In the genomic region with DNA sequence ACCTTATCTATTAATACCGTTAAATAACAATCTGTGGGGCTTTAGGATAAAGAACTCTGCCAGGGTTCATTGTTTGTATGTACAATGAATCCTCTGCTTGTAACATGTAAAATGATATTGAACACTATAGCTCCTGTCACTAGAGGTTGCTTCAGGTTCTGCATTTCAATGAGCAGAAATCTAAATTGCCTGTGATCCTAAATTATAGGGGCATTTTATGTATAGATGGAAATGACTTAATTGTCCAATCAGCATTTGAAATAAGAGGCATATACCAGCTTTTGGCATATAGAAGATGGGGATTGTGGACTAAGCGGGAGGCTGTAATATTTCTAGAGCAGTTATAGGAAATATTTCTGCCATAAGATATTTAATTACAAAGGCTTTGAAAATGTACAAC, we compare ENCODE assay signal across 8 cellular contexts. TPM values are rescaled to one million over a fixed set of nuclear protein-coding genes. Genes with fewer than 3 reads are reported as not detected.
DNase-seq lines count a peak whose midpoint lies in the region; ATAC-seq and TF ChIP-seq lines count a peak whose summit lies in the region.

No MANE protein-coding gene starts in this region.

- H3K27me3 Mint-ChIP-seq in activated CD4-positive, alpha-beta T cell treated with anti-CD3 and anti-CD28 coated beads, Interleukin-2, amount 10 ng/mL, durations not matched to agents 24 days and 14 days: peaks cover 2% of the 10 kb centered on the region

- no peak for TF ChIP-seq CTCF in spleen (IDR thresholded peaks at IDR 0.05 in 8 of 11, conservative IDR thresholded peaks at IDR 0.05 in 3 of 11)

- peak overlapping the region; percentile 89 for H3K4me3 ChIP-seq in endocrine pancreas (ENCODE audit: control insufficient read depth, insufficient read depth, low read length)
- peak overlapping the region in 7 of 8 donors; percentile 67 to 84 (median 78) for H3K4me3 ChIP-seq in spleen

- H3K4me3 Mint-ChIP-seq in activated CD4-positive, alpha-beta T cell treated with anti-CD3 and anti-CD28 coated beads, Interleukin-2, amount 10 ng/mL, durations not matched to agents 24 days and 14 days: peak overlapping the region; percentile 99

- H3K27ac ChIP-seq in spleen: peak overlapping the region in 5 of 8 donors; percentile 95 to 98 (median 95)

- ATAC-seq in HG03378 (IDR thresholded peaks at IDR 0.05; ENCODE audit: unreplicated experiment): no peak

- H3K4me1 ChIP-seq in endocrine pancreas (ENCODE audit: control insufficient read depth, insufficient read depth, low read length) (peaks cover 10% of the 10 kb centered on the region), spleen (peaks cover 40 to 72% (median 68%) of the 10 kb centered on the region in 6 donors)

- no peak overlapping the region for H3K9ac ChIP-seq in endocrine pancreas (ENCODE audit: control insufficient read depth, insufficient read depth, low read length)

- no peaks in the 10 kb centered on the region for H3K9me3 Mint-ChIP-seq in activated CD4-positive, alpha-beta T cell treated with anti-CD3 and anti-CD28 coated beads, Interleukin-2, amount 10 ng/mL, durations not matched to agents 24 days and 14 days

- WGBS in spleen, 5 donors: 39 to 63% (median 49%) methylated on average over 2 of the region's 2 CpGs

- no peaks in the 10 kb centered on the region for H3K36me3 ChIP-seq in endocrine pancreas (ENCODE audit: control insufficient read depth, insufficient read depth, low read length)
- H3K36me3 ChIP-seq in spleen: no peaks in the 10 kb centered on the region

- TF ChIP-seq POLR2A in spleen (IDR thresholded peaks at IDR 0.05): no peak

- intact Hi-C loops in activated CD4-positive, alpha-beta T cell treated with anti-CD3 and anti-CD28 coated beads, Interleukin-2, amount 10 ng/mL, durations not matched to agents 24 days and 14 days (cut with micrococcal nuclease): loop anchor here (1.0 to 5.0 kb wide), 4 partner anchors 107 to 231 kb away; a partner anchor contains a TSS
- intact Hi-C loops in spleen (cut with DNase I; ENCODE audit: low total_unique reads): loop anchor here (10.0 kb wide), 1 partner anchor 111 kb away; no protein-coding TSS in a partner anchor

- DNase-seq in activated CD4-positive, alpha-beta T cell treated with anti-CD3 and anti-CD28 coated beads, Interleukin-2, amount 10 ng/mL, durations not matched to agents 24 days and 14 days: no peak
- DNase-seq in activated CD4-positive, alpha-beta T cell treated with anti-CD3 and anti-CD28 coated beads, Interleukin-2, amount 50 U/mL, for 48 hours: no peak
- DNase-seq in OCI-M1 (lab: John Stamatoyannopoulos, UW) (peak; percentile 33), spleen (no peak), NCI-H2227 (lab: John Stamatoyannopoulos, UW; ENCODE audit: unreplicated experiment) (no peak), DMS79 (lab: John Stamatoyannopoulos, UW) (no peak)

- peaks cover 48% of the 10 kb centered on the region for H3K4me1 Mint-ChIP-seq in activated CD4-positive, alpha-beta T cell treated with anti-CD3 and anti-CD28 coated beads, Interleukin-2, amount 10 ng/mL, durations not matched to agents 24 days and 14 days

- H3K36me3 Mint-ChIP-seq in activated CD4-positive, alpha-beta T cell treated with anti-CD3 and anti-CD28 coated beads, Interleukin-2, amount 10 ng/mL, durations not matched to agents 24 days and 14 days (ENCODE audit: low read depth): peaks cover 38% of the 10 kb centered on the region

- H3K9me3 ChIP-seq in endocrine pancreas (ENCODE audit: control insufficient read depth, low read length): no peaks in the 10 kb centered on the region
- no peaks in the 10 kb centered on the region for H3K9me3 ChIP-seq in spleen

- H3K27ac Mint-ChIP-seq in activated CD4-positive, alpha-beta T cell treated with anti-CD3 and anti-CD28 coated beads, Interleukin-2, amount 10 ng/mL, durations not matched to agents 24 days and 14 days: peak overlapping the region; percentile 99

- no peaks in the 10 kb centered on the region for H3K27me3 ChIP-seq in endocrine pancreas (ENCODE audit: control insufficient read depth, insufficient read depth, low read length)
- no peaks in the 10 kb centered on the region for H3K27me3 ChIP-seq in spleen (replicated peaks in 1 of 7)

RNA-seq across cellular contexts. Expression of a gene that starts 2.0 kb away (rescaled TPM):
- 140 TPM in 2 replicates for total RNA-seq in activated CD4-positive, alpha-beta T cell treated with anti-CD3 and anti-CD28 coated beads, Interleukin-2, amount 10 ng/mL, durations not matched to agents 24 days and 14 days
- 10 to 100 TPM; 78.6 to 93.7 (median 84.1) TPM for total RNA-seq in spleen
- polyA plus RNA-seq in spleen: 10 to 100 TPM; 12.5 to 17.4 (median 12.9) TPM
